ENCODE assay signal across 1 cellular context in the genomic region with DNA sequence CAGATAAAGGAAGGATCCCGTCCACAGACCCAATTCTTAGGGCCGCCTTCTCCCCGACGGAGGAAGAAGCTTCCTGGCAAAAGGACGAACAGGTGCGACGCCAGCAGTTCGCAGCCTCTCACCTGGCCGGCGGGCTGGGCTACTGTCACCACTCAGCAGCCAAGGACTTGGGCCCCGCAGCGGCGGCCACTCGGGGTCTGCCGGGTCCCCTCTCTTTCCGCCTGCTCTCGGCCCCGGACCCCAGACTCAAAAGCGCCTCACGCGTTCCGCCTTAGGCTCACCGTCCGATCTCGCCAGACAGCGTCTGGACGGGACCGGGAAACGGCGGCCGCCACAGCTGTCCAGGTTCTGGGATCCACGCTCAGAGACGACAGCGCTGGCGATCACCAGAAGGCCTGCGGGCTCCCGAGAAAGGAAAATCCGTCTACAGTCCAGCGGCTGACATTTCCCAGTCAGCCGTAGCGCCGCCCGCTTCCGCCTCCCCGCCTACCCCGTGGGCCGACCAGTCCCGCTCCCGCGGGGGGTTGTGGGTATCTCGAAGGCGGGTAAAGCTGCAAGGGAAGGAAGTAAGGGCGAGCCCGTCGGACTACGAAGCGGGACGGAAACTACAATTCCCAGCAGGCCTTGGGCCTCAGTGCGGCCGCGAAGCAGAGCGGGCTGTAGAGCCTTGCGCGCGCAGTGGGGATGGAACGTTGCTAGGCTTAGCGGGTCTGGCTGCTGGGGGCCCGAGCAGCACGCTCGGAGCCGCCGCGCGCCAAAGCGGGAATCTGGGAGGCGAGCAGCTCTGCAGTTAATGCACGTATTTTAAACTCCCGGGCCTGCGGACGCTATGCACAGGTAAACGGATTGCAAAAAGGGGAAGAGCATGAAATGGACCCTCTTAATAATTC.
TF ChIP-seq lines count a peak whose summit lies in the region.

Gene LMBRD2, minus strand, starts transcription at position 454 of the 890 bp plus-strand sequence. CDS start 8,538 bp downstream, outside the sequence.
Gene SKP2, plus strand, starts transcription at position 678 of the 890 bp plus-strand sequence. Its CDS starts 152 bp downstream, at position 830.

TF ChIP-seq in K562, 482 proteins besides CTCF, POLR2A, EP300 and RAD21 (continued from another document and continues in another):
- 0 out of 2 replicates have a peak, but pooled peaks have one; percentile 18 for TF ChIP-seq BCOR (IDR thresholded peaks at IDR 0.05)
- TF ChIP-seq ZNF778 (CRISPR knock-in tag; IDR thresholded peaks at IDR 0.05), result no peak
- TF ChIP-seq ESRRA (IDR thresholded peaks at IDR 0.05; ENCODE audit: borderline replicate concordance, low read depth), result peak; percentile 45; the same call in 1 of the 2 replicates
- TF ChIP-seq LCOR (CRISPR knock-in tag; IDR thresholded peaks at IDR 0.05), result peak; percentile 83
- peak; percentile 43; the same call in 1 of the 2 replicates for TF ChIP-seq REST (CRISPR knock-in tag; IDR thresholded peaks at IDR 0.05; ENCODE audit: low read depth)
- TF ChIP-seq CEBPG (CRISPR knock-in tag; IDR thresholded peaks at IDR 0.05), result no peak
- TF ChIP-seq CEBPG (tag; conservative IDR thresholded peaks at IDR 0.05 in 1 of 2, IDR thresholded peaks at IDR 0.05 in 1 of 2), result no peak
- 0 out of 2 replicates have a peak, but pooled peaks have one; percentile 12 for TF ChIP-seq NR2C2 (CRISPR knock-in tag; IDR thresholded peaks at IDR 0.05)
- TF ChIP-seq NR2C2 (tag; IDR thresholded peaks at IDR 0.05), result peak; percentile 67
- no peak for TF ChIP-seq MLX (CRISPR knock-in tag; conservative IDR thresholded peaks at IDR 0.05)
- no peak; the same call in 1 of the 2 replicates for TF ChIP-seq ZBTB9 (CRISPR knock-in tag; IDR thresholded peaks at IDR 0.05)
- TF ChIP-seq, protein P1, sequence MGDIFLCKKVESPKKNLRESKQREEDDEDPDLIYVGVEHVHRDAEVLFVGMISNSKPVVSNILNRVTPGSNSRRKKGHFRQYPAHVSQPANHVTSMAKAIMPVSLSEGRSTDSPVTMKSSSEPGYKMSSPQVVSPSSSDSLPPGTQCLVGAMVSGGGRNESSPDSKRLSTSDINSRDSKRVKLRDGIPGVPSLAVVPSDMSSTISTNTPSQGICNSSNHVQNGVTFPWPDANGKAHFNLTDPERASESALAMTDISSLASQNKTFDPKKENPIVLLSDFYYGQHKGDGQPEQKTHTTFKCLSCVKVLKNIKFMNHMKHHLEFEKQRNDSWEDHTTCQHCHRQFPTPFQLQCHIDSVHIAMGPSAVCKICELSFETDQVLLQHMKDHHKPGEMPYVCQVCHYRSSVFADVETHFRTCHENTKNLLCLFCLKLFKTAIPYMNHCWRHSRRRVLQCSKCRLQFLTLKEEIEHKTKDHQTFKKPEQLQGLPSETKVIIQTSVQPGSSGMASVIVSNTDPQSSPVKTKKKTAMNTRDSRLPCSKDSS (IDR thresholded peaks at IDR 0.05; ENCODE audit: low read depth, partially characterized antibody), result no peak
- no peak for TF ChIP-seq NCOA1 (IDR thresholded peaks at IDR 0.05; ENCODE audit: low read depth)
- no peak for TF ChIP-seq ZKSCAN3 (CRISPR knock-in tag; IDR thresholded peaks at IDR 0.05)
- TF ChIP-seq NONO (IDR thresholded peaks at IDR 0.05; ENCODE audit: low read depth in 2 of 2, low read length in 1 of 2), result no peak
- TF ChIP-seq, protein P2, sequence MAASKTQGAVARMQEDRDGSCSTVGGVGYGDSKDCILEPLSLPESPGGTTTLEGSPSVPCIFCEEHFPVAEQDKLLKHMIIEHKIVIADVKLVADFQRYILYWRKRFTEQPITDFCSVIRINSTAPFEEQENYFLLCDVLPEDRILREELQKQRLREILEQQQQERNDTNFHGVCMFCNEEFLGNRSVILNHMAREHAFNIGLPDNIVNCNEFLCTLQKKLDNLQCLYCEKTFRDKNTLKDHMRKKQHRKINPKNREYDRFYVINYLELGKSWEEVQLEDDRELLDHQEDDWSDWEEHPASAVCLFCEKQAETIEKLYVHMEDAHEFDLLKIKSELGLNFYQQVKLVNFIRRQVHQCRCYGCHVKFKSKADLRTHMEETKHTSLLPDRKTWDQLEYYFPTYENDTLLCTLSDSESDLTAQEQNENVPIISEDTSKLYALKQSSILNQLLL (CRISPR knock-in tag; IDR thresholded peaks at IDR 0.05; ENCODE audit: borderline replicate concordance), result no peak
- no peak for TF ChIP-seq BACH1 (tag; IDR thresholded peaks at IDR 0.05)
- no peak for TF ChIP-seq MYBL2 (IDR thresholded peaks at IDR 0.05; ENCODE audit: low read depth)
- no peak for TF ChIP-seq MYBL2 (CRISPR knock-in tag; IDR thresholded peaks at IDR 0.05; ENCODE audit: borderline replicate concordance)
- TF ChIP-seq ELF2 (CRISPR knock-in tag; IDR thresholded peaks at IDR 0.05), result peak; percentile 90
- no peak for TF ChIP-seq ZNF224 (CRISPR knock-in tag; IDR thresholded peaks at IDR 0.05)
- peak; percentile 84 for TF ChIP-seq TRIM28 (IDR thresholded peaks at IDR 0.05)
- no peak for TF ChIP-seq ARHGAP35 (IDR thresholded peaks at IDR 0.05; ENCODE audit: partially characterized antibody)
- 0 out of 2 replicates have a peak, but pooled peaks have one; percentile 11 for TF ChIP-seq NFIC (IDR thresholded peaks at IDR 0.05)
- no peak for TF ChIP-seq PCBP1 (IDR thresholded peaks at IDR 0.05; ENCODE audit: low read depth, low read length, poor library complexity, severe bottlenecking)
- TF ChIP-seq KHSRP (IDR thresholded peaks at IDR 0.05), result no peak
- no peak for TF ChIP-seq ZNF134 (CRISPR knock-in tag; conservative IDR thresholded peaks at IDR 0.05)
- no peak for TF ChIP-seq SETDB1 (IDR thresholded peaks at IDR 0.05; ENCODE audit: low read length)
- TF ChIP-seq CHD1 (IDR thresholded peaks at IDR 0.05; ENCODE audit: low read length), result no peak
- peak; percentile 88 for TF ChIP-seq ZNF766 (CRISPR knock-in tag; conservative IDR thresholded peaks at IDR 0.05)
- no peak for TF ChIP-seq THRAP3 (IDR thresholded peaks at IDR 0.05; ENCODE audit: borderline replicate concordance)
- no peak for TF ChIP-seq CLOCK (CRISPR knock-in tag; IDR thresholded peaks at IDR 0.05; ENCODE audit: borderline replicate concordance)
- no peak for TF ChIP-seq PHF21A (IDR thresholded peaks at IDR 0.05; ENCODE audit: borderline replicate concordance, low read depth)
- TF ChIP-seq NR2C1 (IDR thresholded peaks at IDR 0.05), result no peak
- TF ChIP-seq NR2C1 (tag; IDR thresholded peaks at IDR 0.05), result no peak; the same call in 1 of the 2 replicates
- 0 out of 2 replicates have a peak, but pooled peaks have one; percentile 67 for TF ChIP-seq TCF7 (IDR thresholded peaks at IDR 0.05; ENCODE audit: borderline replicate concordance)
- TF ChIP-seq PRMT5 (CRISPR knock-in tag; IDR thresholded peaks at IDR 0.05), result no peak
- TF ChIP-seq EZH2 (IDR thresholded peaks at IDR 0.05; ENCODE audit: borderline replicate concordance, low read depth, low read length), result no peak
- peak; percentile 86 for TF ChIP-seq TAF1 (IDR thresholded peaks at IDR 0.05; ENCODE audit: control insufficient read depth, extremely low read depth, insufficient read depth, low read length, severe bottlenecking)
- TF ChIP-seq JUNB (CRISPR knock-in tag; conservative IDR thresholded peaks at IDR 0.05), result no peak
- TF ChIP-seq, protein P3, sequence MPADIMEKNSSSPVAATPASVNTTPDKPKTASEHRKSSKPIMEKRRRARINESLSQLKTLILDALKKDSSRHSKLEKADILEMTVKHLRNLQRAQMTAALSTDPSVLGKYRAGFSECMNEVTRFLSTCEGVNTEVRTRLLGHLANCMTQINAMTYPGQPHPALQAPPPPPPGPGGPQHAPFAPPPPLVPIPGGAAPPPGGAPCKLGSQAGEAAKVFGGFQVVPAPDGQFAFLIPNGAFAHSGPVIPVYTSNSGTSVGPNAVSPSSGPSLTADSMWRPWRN (IDR thresholded peaks at IDR 0.05; ENCODE audit: low read depth), result no peak
- no peak for TF ChIP-seq ZNF507 (tag; conservative IDR thresholded peaks at IDR 0.05)
- TF ChIP-seq, protein P4, sequence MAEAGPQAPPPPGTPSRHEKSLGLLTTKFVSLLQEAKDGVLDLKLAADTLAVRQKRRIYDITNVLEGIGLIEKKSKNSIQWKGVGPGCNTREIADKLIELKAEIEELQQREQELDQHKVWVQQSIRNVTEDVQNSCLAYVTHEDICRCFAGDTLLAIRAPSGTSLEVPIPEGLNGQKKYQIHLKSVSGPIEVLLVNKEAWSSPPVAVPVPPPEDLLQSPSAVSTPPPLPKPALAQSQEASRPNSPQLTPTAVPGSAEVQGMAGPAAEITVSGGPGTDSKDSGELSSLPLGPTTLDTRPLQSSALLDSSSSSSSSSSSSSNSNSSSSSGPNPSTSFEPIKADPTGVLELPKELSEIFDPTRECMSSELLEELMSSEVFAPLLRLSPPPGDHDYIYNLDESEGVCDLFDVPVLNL (CRISPR knock-in tag; IDR thresholded peaks at IDR 0.05; ENCODE audit: low read depth), result peak; percentile 65; the same call in 1 of the 2 replicates
- peak; percentile 84 for TF ChIP-seq C11orf30 (IDR thresholded peaks at IDR 0.05; ENCODE audit: low read depth)
- TF ChIP-seq ZNF436 (CRISPR knock-in tag; IDR thresholded peaks at IDR 0.05), result no peak
- TF ChIP-seq HMBOX1 (IDR thresholded peaks at IDR 0.05), result peak; percentile 13; the same call in 1 of the 2 replicates
- TF ChIP-seq HSF4 (CRISPR knock-in tag; IDR thresholded peaks at IDR 0.05; ENCODE audit: borderline replicate concordance), result no peak
- no peak for TF ChIP-seq XRCC4 (IDR thresholded peaks at IDR 0.05; ENCODE audit: extremely low read depth, insufficient read depth, insufficient read length)
- TF ChIP-seq RBM34 (IDR thresholded peaks at IDR 0.05; ENCODE audit: borderline replicate concordance, insufficient read depth, low read length), result no peak
- no peak for TF ChIP-seq STAT5A (IDR thresholded peaks at IDR 0.05; ENCODE audit: borderline replicate concordance, low read length)
- no peak for TF ChIP-seq ZNF41 (CRISPR knock-in tag; conservative IDR thresholded peaks at IDR 0.05)
- no peak for TF ChIP-seq POLR2H (tag; IDR thresholded peaks at IDR 0.05; ENCODE audit: low read depth)
